ENCODE assay signal across 34 cellular contexts in the genomic region with DNA sequence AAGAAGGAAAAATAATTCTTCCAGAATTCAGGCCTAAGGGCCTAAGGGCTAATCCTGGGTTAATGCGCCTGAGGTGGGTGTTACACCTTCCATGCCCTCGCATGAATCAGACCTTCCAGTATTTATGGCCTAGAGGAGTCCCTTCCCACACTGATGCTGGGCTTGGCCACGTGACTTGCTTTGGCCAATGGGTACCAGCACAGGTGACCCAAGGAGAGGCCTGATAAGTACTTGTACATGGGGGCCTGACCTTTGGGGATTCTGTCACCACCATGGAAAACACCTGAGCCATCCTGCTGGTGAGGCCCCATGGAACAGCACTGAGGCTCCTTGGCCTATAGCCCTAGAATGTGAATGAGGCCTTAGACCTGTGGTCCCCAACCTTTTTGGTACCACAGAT.
"Had no signal": no experiment of that assay in that cellular context is flagged by ENCODE, and none has a peak within 500 bp of the region (broad histone marks: within the 10 kb centered on the region; RNA-seq: fewer than 3 reads in every experiment).

No MANE protein-coding gene starts in this region.

- H3K27ac Mint-ChIP-seq: activated B cell treated with CpG ODN at 0.5 μM for 24 hours; activated naive CD8-positive, alpha-beta T cell; activated T-cell treated with anti-CD3 and anti-CD28 coated beads, Interleukin-2, amount 50 U/mL, for 24 hours; activated T-cell treated with anti-CD3 and anti-CD28 coated beads, Interleukin-2, amount 50 U/mL, for 72 hours; brain; T-helper 17 cell; T-helper 2 cell treated with Interferon-gamma antibody and Interleukin-4, amounts not matched to agents 5 μg/mL and 100 μg/mL, for 36 hours had no signal

- DNase-seq: activated B cell treated with CpG ODN at 0.5 μM for 24 hours; activated CD4-positive, alpha-beta T cell treated with anti-CD3 and anti-CD28 coated beads for 48 hours; activated CD4-positive, alpha-beta T cell treated with anti-CD3 and anti-CD28 coated beads, Interleukin-2, amount 50 U/mL, for 1 hour; activated CD4-positive, alpha-beta T cell treated with anti-CD3 and anti-CD28 coated beads, Interleukin-2, amount 50 U/mL, for 48 hours; activated CD8-positive, alpha-beta memory T cell treated with anti-CD3 and anti-CD28 coated beads, Interleukin-2, amount 50 U/mL, for 48 hours; activated effector memory CD4-positive, alpha-beta T cell treated with Interleukin-2 at 50 U/mL for 16 hours; activated gamma-delta T cell treated with Interleukin-2 at 50 U/mL for 16 hours; activated naive CD4-positive, alpha-beta T cell treated with anti-CD3 and anti-CD28 coated beads, Interleukin-2, amount 50 U/mL, for 16 hours; activated naive CD4-positive, alpha-beta T cell treated with Interleukin-2 at 50 U/mL for 16 hours; activated T-cell treated with anti-CD3 and anti-CD28 coated beads for 4 hours; activated T-cell treated with anti-CD3 and anti-CD28 coated beads, Interleukin-2, amount 50 U/mL, for 24 hours; activated T-cell treated with anti-CD3 and anti-CD28 coated beads, Interleukin-2, amount 50 U/mL, for 72 hours; central memory CD4-positive, alpha-beta T cell; cerebellar nuclear complex; colonic mucosa; effector CD8-positive, alpha-beta T cell; esophagus squamous epithelium; foreskin melanocyte; heart right ventricle; T-helper 1 cell; T-helper 17 cell; T1000; WERI-Rb-1 had no signal

- H3K9me3 Mint-ChIP-seq: activated T-cell treated with anti-CD3 and anti-CD28 coated beads, Interleukin-2, amount 50 U/mL, for 24 hours had no signal

- H3K9me3 ChIP-seq: ascending aorta, breast epithelium, colonic mucosa, esophagus squamous epithelium, gastroesophageal sphincter, heart right ventricle had no signal

- H3K4me3 Mint-ChIP-seq: activated B cell treated with CpG ODN at 0.5 μM for 24 hours; activated naive CD8-positive, alpha-beta T cell; activated T-cell treated with anti-CD3 and anti-CD28 coated beads, Interleukin-2, amount 50 U/mL, for 24 hours; activated T-cell treated with anti-CD3 and anti-CD28 coated beads, Interleukin-2, amount 50 U/mL, for 72 hours; brain; T-helper 17 cell; T-helper 2 cell treated with Interferon-gamma antibody and Interleukin-4, amounts not matched to agents 5 μg/mL and 100 μg/mL, for 36 hours had no signal

- H3K4me3 ChIP-seq: ascending aorta, breast epithelium, cardiac muscle cell, colonic mucosa, esophagus squamous epithelium, gastroesophageal sphincter, heart right ventricle had no signal

- H3K36me3 ChIP-seq: ascending aorta, breast epithelium, cardiac muscle cell, colonic mucosa, esophagus squamous epithelium, gastroesophageal sphincter, heart right ventricle, WERI-Rb-1 had no signal

- H3K4me1 Mint-ChIP-seq: brain had no signal

- FAIRE-seq: endometrium, endothelial cell of umbilical vein had no signal

- H3K4me1 ChIP-seq: ascending aorta, breast epithelium, colonic mucosa, esophagus squamous epithelium, gastroesophageal sphincter had no signal

- H3K27me3 Mint-ChIP-seq: activated T-cell treated with anti-CD3 and anti-CD28 coated beads, Interleukin-2, amount 50 U/mL, for 24 hours had no signal

- H3K36me3 Mint-ChIP-seq: activated naive CD8-positive, alpha-beta T cell; brain had no signal

- H3K27ac ChIP-seq: ascending aorta, breast epithelium, cardiac muscle cell, colonic mucosa, epithelial cell of prostate, esophagus squamous epithelium, gastroesophageal sphincter, heart right ventricle, WERI-Rb-1 had no signal

- ATAC-seq: activated CD4-positive, CD25-positive, alpha-beta regulatory T cell treated with anti-CD3 and anti-CD28 coated beads, Interleukin-2, amount 50 U/mL, for 24 hours; activated T-cell treated with anti-CD3 and anti-CD28 coated beads, Interleukin-2, amount 50 U/mL, for 72 hours; gastroesophageal sphincter; T-helper 17 cell had no signal

- H3K27me3 ChIP-seq: ascending aorta, breast epithelium, cardiac muscle cell, colonic mucosa, heart right ventricle had no signal
